8 cellular contexts compared by ENCODE assay signal in genomic region chr17:48555183-48555615, GRCh38. TPM values are rescaled to one million over a fixed set of nuclear protein-coding genes. Genes with fewer than 3 reads are reported as not detected.
A peak's percentile ranks its signal among the peaks of the same experiment; 100 is the strongest.
DNase-seq lines count a peak whose midpoint lies in the region; ATAC-seq, FAIRE-seq and TF ChIP-seq lines count a peak whose summit lies in the region.

No MANE protein-coding gene starts in this region.

- H3K4me3 ChIP-seq in NB4 (ENCODE audit: low read depth, low read length) (no peak overlapping the region), kidney (ENCODE audit: low read length in 2 of 2) (peak overlapping the region; percentile 52 to 59), thyroid gland (replicated peaks in 1 of 3) (peak overlapping the region in 1 of 3 donors; percentile 15)

- H3K9ac ChIP-seq in kidney (ENCODE audit: low read length in 2 of 2): peak overlapping the region; percentile 31 to 81

- DNase-seq in DMS114 treated with DMSO at 0.1 percent for 48 hours (lab: John Stamatoyannopoulos, UW; ENCODE audit: unreplicated experiment) (peak; percentile 50), NB4 (ENCODE audit: low read depth) (peak; percentile 8), kidney (no peak), thyroid gland (no peak), NCI-H2196 (lab: John Stamatoyannopoulos, UW; ENCODE audit: unreplicated experiment) (no peak)
- no peak for DNase-seq in activated naive CD8-positive, alpha-beta T cell treated with anti-CD3 and anti-CD28 coated beads for 36 hours

- H3K4me1 ChIP-seq in kidney (ENCODE audit: control insufficient read depth in 1 of 2, insufficient read depth in 1 of 2, low read depth in 1 of 2, low read length in 2 of 2) (peaks cover 18 to 34% of the 10 kb centered on the region in 2 donors), thyroid gland (no peaks in the 10 kb centered on the region)

- no peak overlapping the region for H3K27ac Mint-ChIP-seq in activated naive CD8-positive, alpha-beta T cell treated with anti-CD3 and anti-CD28 coated beads for 36 hours

- WGBS in thyroid gland, 2 donors: 8 to 16% methylated on average over 12 of the region's 12 CpGs

- peaks cover 7% of the 10 kb centered on the region for H3K4me1 Mint-ChIP-seq in activated naive CD8-positive, alpha-beta T cell treated with anti-CD3 and anti-CD28 coated beads for 36 hours

- H3K4me3 Mint-ChIP-seq in activated naive CD8-positive, alpha-beta T cell treated with anti-CD3 and anti-CD28 coated beads for 36 hours: peak overlapping the region; percentile 82

- TF ChIP-seq POLR2A in NB4 (IDR thresholded peaks at IDR 0.05; ENCODE audit: extremely low read depth, insufficient read length) (no peak), thyroid gland (IDR thresholded peaks at IDR 0.05) (no peak)

- intact Hi-C loops in kidney (cut with DNase I) (no loop called here), thyroid gland (cut with DNase I) (no loop called here)

- no peaks in the 10 kb centered on the region for H3K36me3 Mint-ChIP-seq in activated naive CD8-positive, alpha-beta T cell treated with anti-CD3 and anti-CD28 coated beads for 36 hours

- H3K27ac ChIP-seq in kidney (ENCODE audit: low read depth in 2 of 2, low read length in 2 of 2): peak overlapping the region; percentile 79 to 88
- H3K27ac ChIP-seq in thyroid gland: peak overlapping the region; percentile 46 to 66 (median 49)

- no peak for ATAC-seq in HG02763 (IDR thresholded peaks at IDR 0.05; ENCODE audit: unreplicated experiment)
- no peak for ATAC-seq in GM18502 (IDR thresholded peaks at IDR 0.05; ENCODE audit: poor library complexity, unreplicated experiment)

- peaks cover 57% of the 10 kb centered on the region for H3K27me3 ChIP-seq in thyroid gland

- FAIRE-seq in kidney (lab: Jason Lieb, UNC): no peak

- H3K27me3 Mint-ChIP-seq in activated naive CD8-positive, alpha-beta T cell treated with anti-CD3 and anti-CD28 coated beads for 36 hours: peaks cover 28% of the 10 kb centered on the region

- H3K9me3 Mint-ChIP-seq in activated naive CD8-positive, alpha-beta T cell treated with anti-CD3 and anti-CD28 coated beads for 36 hours: no peaks in the 10 kb centered on the region

- no peaks in the 10 kb centered on the region for H3K9me3 ChIP-seq in kidney (ENCODE audit: control insufficient read depth in 1 of 2, low read length in 2 of 2)
- H3K9me3 ChIP-seq in thyroid gland: no peaks in the 10 kb centered on the region

- H3K36me3 ChIP-seq in kidney (ENCODE audit: control insufficient read depth in 1 of 2, insufficient read depth in 2 of 2, low read length in 2 of 2) (no peaks in the 10 kb centered on the region), thyroid gland (no peaks in the 10 kb centered on the region)

- TF ChIP-seq CTCF in NB4 (IDR thresholded peaks at IDR 0.05; ENCODE audit: low read depth, low read length): no peak
- peak; percentile 31 for TF ChIP-seq CTCF in kidney (IDR thresholded peaks at IDR 0.05; ENCODE audit: borderline replicate concordance, extremely low read depth, insufficient read depth)
- TF ChIP-seq CTCF in thyroid gland (IDR thresholded peaks at IDR 0.05): no peak

RNA-seq across cellular contexts. Expression of gene HOXB2, which starts 10.3 kb away (rescaled TPM):
- 1 to 10 TPM; 7.4 to 7.7 TPM for total RNA-seq in activated naive CD8-positive, alpha-beta T cell treated with anti-CD3 and anti-CD28 coated beads for 36 hours
- 61.9 TPM for total RNA-seq in kidney
- polyA plus RNA-seq in kidney (ENCODE audit: insufficient read depth, low read depth, low replicate concordance): 30.7 TPM
- 1 to 10 TPM; 2.6 to 9.4 (median 5.2) TPM for total RNA-seq in thyroid gland

RNA-seq across cellular contexts. Expression of gene HOXB4, which starts 23.0 kb away (rescaled TPM):
- 1 to 10 TPM; 1.3 to 1.9 TPM for total RNA-seq in activated naive CD8-positive, alpha-beta T cell treated with anti-CD3 and anti-CD28 coated beads for 36 hours
- total RNA-seq in kidney (22.6 TPM), thyroid gland (1 to 10 TPM in 1 of 4 donors, under 1 TPM in 3; 0.67 to 1.2 (median 0.80) TPM)
- polyA plus RNA-seq in kidney (ENCODE audit: insufficient read depth, low read depth, low replicate concordance): 4.4 TPM

RNA-seq across cellular contexts. Expression of gene HOXB1, which starts 24.4 kb away (rescaled TPM):
- total RNA-seq in activated naive CD8-positive, alpha-beta T cell treated with anti-CD3 and anti-CD28 coated beads for 36 hours: not detected
- total RNA-seq in kidney (not detected), thyroid gland (not detected)
- not detected for polyA plus RNA-seq in kidney (ENCODE audit: insufficient read depth, low read depth, low replicate concordance)

RNA-seq across cellular contexts. Expression of gene HOXB3, which starts 34.8 kb away (rescaled TPM):
- 1 to 10 TPM; 1.4 to 2.0 TPM for total RNA-seq in activated naive CD8-positive, alpha-beta T cell treated with anti-CD3 and anti-CD28 coated beads for 36 hours
- total RNA-seq in kidney (99.0 TPM), thyroid gland (1 to 10 TPM; 1.5 to 6.7 (median 4.3) TPM)
- 12.1 TPM for polyA plus RNA-seq in kidney (ENCODE audit: insufficient read depth, low read depth, low replicate concordance)

RNA-seq across cellular contexts. Expression of gene HOXB5, which starts 38.4 kb away (rescaled TPM):
- not detected for total RNA-seq in activated naive CD8-positive, alpha-beta T cell treated with anti-CD3 and anti-CD28 coated beads for 36 hours
- total RNA-seq in kidney (27.0 TPM), thyroid gland (1 to 10 TPM in 1 of 4 donors, under 1 TPM in 2, not detected in 1; 0.11 to 1.6 (median 0.49) TPM)
- 12.3 TPM for polyA plus RNA-seq in kidney (ENCODE audit: insufficient read depth, low read depth, low replicate concordance)

Comparison
In these comparisons a context has a peak if more than half of its experiments do, and no peak if none do; other contexts are left out.
1. DNase-seq: peak in DMS114 treated with DMSO at 0.1 percent for 48 hours (single experiment) and NB4 (single experiment); none in activated naive CD8-positive, alpha-beta T cell treated with anti-CD3 and anti-CD28 coated beads for 36 hours (single experiment), kidney (single experiment), thyroid gland (0 of 2) and NCI-H2196 (single experiment).